In the genomic region with DNA sequence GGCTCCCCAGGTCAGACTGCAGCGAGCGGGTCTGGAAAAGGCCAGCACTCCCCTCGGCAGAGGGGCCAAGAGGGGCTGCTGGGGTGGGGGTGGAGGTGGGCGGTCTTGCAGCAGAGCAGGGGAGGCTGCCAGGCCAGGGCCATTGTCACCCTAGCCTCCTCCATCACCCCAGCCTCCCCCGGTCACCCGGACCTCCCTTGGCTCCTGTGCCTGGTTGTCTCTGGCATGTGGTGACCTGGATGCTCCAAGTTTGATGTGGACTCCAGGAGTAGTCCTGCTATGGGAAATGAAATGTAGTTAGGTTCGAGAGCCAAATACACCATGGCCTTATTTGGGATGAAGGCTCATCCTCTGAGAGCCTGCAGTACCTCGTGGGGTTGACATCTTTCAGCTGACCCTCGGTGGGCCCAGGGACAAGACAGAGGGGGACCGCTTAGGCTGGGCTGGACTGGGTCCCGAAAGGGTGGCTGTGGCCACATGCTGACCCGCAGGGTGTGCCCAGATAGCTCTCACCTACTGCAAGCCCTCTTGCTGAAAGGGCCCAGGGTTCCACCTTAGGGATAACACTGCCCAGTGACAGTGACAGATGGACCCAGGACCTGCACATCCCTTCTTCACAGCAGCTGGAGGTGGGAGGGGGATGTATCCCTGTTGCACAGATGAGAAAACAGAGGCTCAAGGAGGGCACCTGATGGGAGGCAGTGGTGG, we compare ENCODE assay signal across 21 cellular contexts. TPM values are rescaled to one million over a fixed set of nuclear protein-coding genes. Genes with fewer than 3 reads are reported as not detected.
"Had no signal": no experiment of that assay in that cellular context is flagged by ENCODE, and none has a peak within 500 bp of the region (broad histone marks: within the 10 kb centered on the region; RNA-seq: fewer than 3 reads in every experiment).

No MANE protein-coding gene starts in this region.

- H3K27ac Mint-ChIP-seq: activated CD4-positive, alpha-beta memory T cell treated with anti-CD3 and anti-CD28 coated beads, Interleukin-2, amount 10 ng/mL, durations not matched to agents 7 days and 5 days; activated CD8-positive, alpha-beta memory T cell treated with anti-CD3 and anti-CD28 coated beads, Interleukin-2, amount 10 ng/mL, durations not matched to agents 7 days and 5 days; activated naive CD8-positive, alpha-beta T cell treated with anti-CD3 and anti-CD28 coated beads, Interleukin-2, amount 10 ng/mL, durations not matched to agents 7 days and 5 days; activated T-cell treated with anti-CD3 and anti-CD28 coated beads, Interleukin-2, amount 50 U/mL, for 24 hours; activated T-helper 2 cell treated with anti-CD3 and anti-CD28 coated beads, Interferon-gamma antibody, Interleukin-2, Interleukin-4, amounts not matched to agents 10 μg/mL and 5 μg/mL and 100 μg/mL, durations not matched to agents 14 hours and 24 hours and 36 hours; memory B cell; naive thymus-derived CD4-positive, alpha-beta T cell; stimulated activated naive CD8-positive, alpha-beta T cell treated with anti-CD3 and anti-CD28 coated beads, Interleukin-15, Interleukin-2, amounts not matched to agents 100 ng/mL and 50 ng/mL, for 24 hours; T-cell had no signal

- H3K27ac ChIP-seq: body of pancreas, coronary artery, gastrocnemius medialis had no signal

- DNase-seq: activated CD4-positive, alpha-beta memory T cell treated with anti-CD3 and anti-CD28 coated beads, Interleukin-2, amount 10 ng/mL, durations not matched to agents 7 days and 5 days; activated CD8-positive, alpha-beta memory T cell treated with anti-CD3 and anti-CD28 coated beads, Interleukin-2, amount 10 ng/mL, durations not matched to agents 7 days and 5 days; activated naive CD8-positive, alpha-beta T cell treated with anti-CD3 and anti-CD28 coated beads, Interleukin-2, amount 10 ng/mL, durations not matched to agents 7 days and 5 days; activated T-cell treated with anti-CD3 and anti-CD28 coated beads, Interleukin-2, amount 50 U/mL, for 24 hours; amygdala; body of pancreas; gastrocnemius medialis; left ventricle myocardium superior; retina; stimulated activated CD4-positive, alpha-beta T cell treated with anti-CD3 and anti-CD28 coated beads, Interleukin-12 subunit alpha, Interleukin-12 subunit beta, amount 100 ng/mL, for 4 hours had no signal

- H3K4me3 ChIP-seq: body of pancreas, coronary artery, gastrocnemius medialis, heart left ventricle, mucosa of descending colon had no signal

- H3K4me1 Mint-ChIP-seq: activated naive CD8-positive, alpha-beta T cell treated with anti-CD3 and anti-CD28 coated beads, Interleukin-2, amount 10 ng/mL, durations not matched to agents 7 days and 5 days had no signal

- H3K4me1 ChIP-seq: gastrocnemius medialis had no signal

- H3K4me3 Mint-ChIP-seq: activated CD4-positive, alpha-beta memory T cell treated with anti-CD3 and anti-CD28 coated beads, Interleukin-2, amount 10 ng/mL, durations not matched to agents 7 days and 5 days; activated CD8-positive, alpha-beta memory T cell treated with anti-CD3 and anti-CD28 coated beads, Interleukin-2, amount 10 ng/mL, durations not matched to agents 7 days and 5 days; activated naive CD8-positive, alpha-beta T cell treated with anti-CD3 and anti-CD28 coated beads, Interleukin-2, amount 10 ng/mL, durations not matched to agents 7 days and 5 days; activated T-cell treated with anti-CD3 and anti-CD28 coated beads, Interleukin-2, amount 50 U/mL, for 24 hours; memory B cell; stimulated activated naive CD8-positive, alpha-beta T cell treated with anti-CD3 and anti-CD28 coated beads, Interleukin-15, Interleukin-2, amounts not matched to agents 100 ng/mL and 50 ng/mL, for 24 hours; T-cell had no signal

- H3K27me3 ChIP-seq: body of pancreas, heart left ventricle had no signal

- H3K9me3 ChIP-seq: body of pancreas, gastrocnemius medialis, heart left ventricle, mucosa of descending colon had no signal

- H3K36me3 ChIP-seq: gastrocnemius medialis, heart left ventricle had no signal

- ATAC-seq: body of pancreas, gastrocnemius medialis, left ventricle myocardium superior had no signal

- H3K9me3 Mint-ChIP-seq: activated CD4-positive, alpha-beta memory T cell treated with anti-CD3 and anti-CD28 coated beads, Interleukin-2, amount 10 ng/mL, durations not matched to agents 7 days and 5 days; activated naive CD8-positive, alpha-beta T cell treated with anti-CD3 and anti-CD28 coated beads, Interleukin-2, amount 10 ng/mL, durations not matched to agents 7 days and 5 days; activated T-cell treated with anti-CD3 and anti-CD28 coated beads, Interleukin-2, amount 50 U/mL, for 24 hours; activated T-helper 2 cell treated with anti-CD3 and anti-CD28 coated beads, Interferon-gamma antibody, Interleukin-2, Interleukin-4, amounts not matched to agents 10 μg/mL and 5 μg/mL and 100 μg/mL, durations not matched to agents 14 hours and 24 hours and 36 hours; stimulated activated naive CD8-positive, alpha-beta T cell treated with anti-CD3 and anti-CD28 coated beads, Interleukin-15, Interleukin-2, amounts not matched to agents 100 ng/mL and 50 ng/mL, for 24 hours; T-cell had no signal

- H3K27me3 Mint-ChIP-seq: activated CD4-positive, alpha-beta memory T cell treated with anti-CD3 and anti-CD28 coated beads, Interleukin-2, amount 10 ng/mL, durations not matched to agents 7 days and 5 days; activated CD8-positive, alpha-beta memory T cell treated with anti-CD3 and anti-CD28 coated beads, Interleukin-2, amount 10 ng/mL, durations not matched to agents 7 days and 5 days; activated naive CD8-positive, alpha-beta T cell treated with anti-CD3 and anti-CD28 coated beads, Interleukin-2, amount 10 ng/mL, durations not matched to agents 7 days and 5 days; naive thymus-derived CD4-positive, alpha-beta T cell; stimulated activated naive CD8-positive, alpha-beta T cell treated with anti-CD3 and anti-CD28 coated beads, Interleukin-15, Interleukin-2, amounts not matched to agents 100 ng/mL and 50 ng/mL, for 24 hours had no signal

RNA-seq across cellular contexts. Expression of gene MRGPRD, which starts 24.1 kb away (rescaled TPM):
- total RNA-seq: activated CD4-positive, alpha-beta memory T cell treated with anti-CD3 and anti-CD28 coated beads, Interleukin-2, amount 10 ng/mL, durations not matched to agents 7 days and 5 days; activated CD8-positive, alpha-beta memory T cell treated with anti-CD3 and anti-CD28 coated beads, Interleukin-2, amount 10 ng/mL, durations not matched to agents 7 days and 5 days; activated naive CD8-positive, alpha-beta T cell treated with anti-CD3 and anti-CD28 coated beads, Interleukin-2, amount 10 ng/mL, durations not matched to agents 7 days and 5 days; activated T-helper 2 cell treated with anti-CD3 and anti-CD28 coated beads, Interferon-gamma antibody, Interleukin-2, Interleukin-4, amounts not matched to agents 10 μg/mL and 5 μg/mL and 100 μg/mL, durations not matched to agents 14 hours and 24 hours and 36 hours; body of pancreas; gastrocnemius medialis; heart left ventricle; left ventricle myocardium superior; naive thymus-derived CD4-positive, alpha-beta T cell; T-cell; temporal lobe; ureter had no signal
- polyA plus RNA-seq: esophagus, heart left ventricle had no signal

RNA-seq across cellular contexts. Expression of gene MRGPRF, which starts 56.3 kb away (rescaled TPM):
- total RNA-seq: activated CD4-positive, alpha-beta memory T cell treated with anti-CD3 and anti-CD28 coated beads, Interleukin-2, amount 10 ng/mL, durations not matched to agents 7 days and 5 days; activated CD8-positive, alpha-beta memory T cell treated with anti-CD3 and anti-CD28 coated beads, Interleukin-2, amount 10 ng/mL, durations not matched to agents 7 days and 5 days; activated naive CD8-positive, alpha-beta T cell treated with anti-CD3 and anti-CD28 coated beads, Interleukin-2, amount 10 ng/mL, durations not matched to agents 7 days and 5 days; activated T-helper 2 cell treated with anti-CD3 and anti-CD28 coated beads, Interferon-gamma antibody, Interleukin-2, Interleukin-4, amounts not matched to agents 10 μg/mL and 5 μg/mL and 100 μg/mL, durations not matched to agents 14 hours and 24 hours and 36 hours; naive thymus-derived CD4-positive, alpha-beta T cell; T-cell had no signal
- polyA plus RNA-seq: naive thymus-derived CD4-positive, alpha-beta T cell had no signal
